In genomic region chr17:3964203-3965122, GRCh38 we compare ENCODE assay signal across 8 cellular contexts.
DNase-seq lines count a peak whose midpoint lies in the region; ATAC-seq lines count a peak whose summit lies in the region.

Gene ATP2A3, minus strand, starts transcription at chr17:3964437. Its CDS starts 146 bp downstream, at chr17:3964291.

- H3K4me3 Mint-ChIP-seq in T-helper 2 cell treated with Interferon-gamma antibody and Interleukin-4, amounts not matched to agents 5 μg/mL and 100 μg/mL, for 36 hours = peak within 1 kb of the TSS; percentile 93

- peak; percentile 39 for ATAC-seq in HG03108 (IDR thresholded peaks at IDR 0.05; ENCODE audit: unreplicated experiment)

- DNase-seq in NCI-H1417 (lab: John Stamatoyannopoulos, UW) (peak; percentile 37 to 76 (median 66)), NCI-H1417 treated with DMSO at 0.1 percent for 48 hours (lab: John Stamatoyannopoulos, UW) (no peak), astrocyte of the hippocampus (ENCODE audit: low read depth, low spot score) (peak; percentile 25), left kidney (ENCODE audit: low read depth, low spot score) (peak; percentile 49), KG1 (lab: John Stamatoyannopoulos, UW) (no peak)
- DNase-seq in T-helper 2 cell treated with Interferon-gamma antibody and Interleukin-4, amounts not matched to agents 5 μg/mL and 100 μg/mL, for 36 hours (ENCODE audit: low spot score) = peak; percentile 67
- peak in 2 of 3 donors; percentile 25 to 72 for DNase-seq in stimulated activated CD4-positive, alpha-beta T cell treated with anti-CD3 and anti-CD28 coated beads, TNF-alpha, amount 100 ng/mL, for 48 hours (ENCODE audit: low read depth in 3 of 3)

- peak within 1 kb of the TSS; percentile 92 for H3K27ac Mint-ChIP-seq in T-helper 2 cell treated with Interferon-gamma antibody and Interleukin-4, amounts not matched to agents 5 μg/mL and 100 μg/mL, for 36 hours

- H3K36me3 Mint-ChIP-seq in T-helper 2 cell treated with Interferon-gamma antibody and Interleukin-4, amounts not matched to agents 5 μg/mL and 100 μg/mL, for 36 hours (ENCODE audit: low read depth) = peaks cover 23% of the 10 kb centered on the region

- peaks cover 46% of the 10 kb centered on the region for H3K4me1 Mint-ChIP-seq in T-helper 2 cell treated with Interferon-gamma antibody and Interleukin-4, amounts not matched to agents 5 μg/mL and 100 μg/mL, for 36 hours (ENCODE audit: low read depth)

- no peaks in the 10 kb centered on the region for H3K9me3 Mint-ChIP-seq in T-helper 2 cell treated with Interferon-gamma antibody and Interleukin-4, amounts not matched to agents 5 μg/mL and 100 μg/mL, for 36 hours

- H3K27me3 Mint-ChIP-seq in T-helper 2 cell treated with Interferon-gamma antibody and Interleukin-4, amounts not matched to agents 5 μg/mL and 100 μg/mL, for 36 hours (ENCODE audit: low read depth) = no peaks in the 10 kb centered on the region

Comparison
In these comparisons a context has a peak if more than half of its experiments do, and no peak if none do; other contexts are left out.
1. DNase-seq: peak in NCI-H1417 (3 of 3), T-helper 2 cell treated with Interferon-gamma antibody and Interleukin-4, amounts not matched to agents 5 μg/mL and 100 μg/mL, for 36 hours (single experiment), astrocyte of the hippocampus (single experiment), left kidney (single experiment) and stimulated activated CD4-positive, alpha-beta T cell treated with anti-CD3 and anti-CD28 coated beads, TNF-alpha, amount 100 ng/mL, for 48 hours (2 of 3); none in NCI-H1417 treated with DMSO at 0.1 percent for 48 hours (single experiment) and KG1 (single experiment).